Comparison of ENCODE assay signal across 10 cellular contexts in genomic region chr16:69476920-69477418, GRCh38. TPM values are rescaled to one million over a fixed set of nuclear protein-coding genes. Genes with fewer than 3 reads are reported as not detected.
DNase-seq lines count a peak whose midpoint lies in the region; ATAC-seq, FAIRE-seq and TF ChIP-seq lines count a peak whose summit lies in the region.
"Had no signal": no experiment of that assay in that cellular context is flagged by ENCODE, and none has a peak within 500 bp of the region (broad histone marks: within the 10 kb centered on the region; RNA-seq: fewer than 3 reads in every experiment).

No MANE protein-coding gene starts in this region.

- no peak for ATAC-seq in GM19397 (IDR thresholded peaks at IDR 0.05; ENCODE audit: unreplicated experiment)
- ATAC-seq: activated T-cell treated with anti-CD3 and anti-CD28 coated beads, Interleukin-2, amount 50 U/mL, for 4 hours; naive thymus-derived CD4-positive, alpha-beta T cell had no signal

- TF ChIP-seq POLR2A in GM12892 (IDR thresholded peaks at IDR 0.05; ENCODE audit: low read depth, low read length) = no peak

- DNase-seq in AG10803 (ENCODE audit: low read depth) (peak; percentile 88), HTR-8/SVneo (ENCODE audit: insufficient read length, low spot score) (peak; percentile 80), astrocyte of the cerebellum (ENCODE audit: low read depth) (peak; percentile 23), lung microvascular endothelial cell (ENCODE audit: low read depth in 2 of 2) (peak; percentile 33 to 83), SIG-M5 (lab: John Stamatoyannopoulos, UW) (no peak), GM12892 (ENCODE audit: insufficient read length) (no peak)
- no peak for DNase-seq in effector CD8-positive, alpha-beta T cell (lab: John Stamatoyannopoulos, UW)
- DNase-seq: activated T-cell treated with anti-CD3 and anti-CD28 coated beads, Interleukin-2, amount 50 U/mL, for 4 hours; naive thymus-derived CD4-positive, alpha-beta T cell had no signal

- FAIRE-seq in HTR-8/SVneo (lab: Jason Lieb, UNC) = peak; percentile 4
- FAIRE-seq in GM12892 (lab: Jason Lieb, UNC) = no peak

- H3K4me3 ChIP-seq in AG10803 (ENCODE audit: low read length) (no peak overlapping the region), astrocyte of the cerebellum (ENCODE audit: low read depth, low read length) (no peak overlapping the region)

- in situ Hi-C loops in astrocyte of the cerebellum (cut with HindIII; ENCODE audit: low sequenced_read_pairs) = no loop called here

- TF ChIP-seq CTCF in AG10803 (conservative IDR thresholded peaks at IDR 0.05; ENCODE audit: low read length) (no peak), astrocyte of the cerebellum (IDR thresholded peaks at IDR 0.05; ENCODE audit: low read depth, low read length, missing control alignments) (no peak)

RNA-seq across cellular contexts. Expression of gene CYB5B, which starts 52.5 kb away (rescaled TPM):
- 48.2 and 52.8 TPM in 2 replicates for total RNA-seq in lung microvascular endothelial cell
- polyA plus RNA-seq in GM12892 (2012; ENCODE audit: missing spikeins) = 127 TPM

Comparison
In these comparisons a context has a peak if more than half of its experiments do, and no peak if none do; other contexts are left out.
1. DNase-seq: peak in AG10803 (single experiment), HTR-8/SVneo (single experiment), astrocyte of the cerebellum (single experiment) and lung microvascular endothelial cell (2 of 2); none in SIG-M5 (single experiment), GM12892 (single experiment) and effector CD8-positive, alpha-beta T cell (single experiment).